Comparison of ENCODE assay signal across 25 cellular contexts in the genomic region with DNA sequence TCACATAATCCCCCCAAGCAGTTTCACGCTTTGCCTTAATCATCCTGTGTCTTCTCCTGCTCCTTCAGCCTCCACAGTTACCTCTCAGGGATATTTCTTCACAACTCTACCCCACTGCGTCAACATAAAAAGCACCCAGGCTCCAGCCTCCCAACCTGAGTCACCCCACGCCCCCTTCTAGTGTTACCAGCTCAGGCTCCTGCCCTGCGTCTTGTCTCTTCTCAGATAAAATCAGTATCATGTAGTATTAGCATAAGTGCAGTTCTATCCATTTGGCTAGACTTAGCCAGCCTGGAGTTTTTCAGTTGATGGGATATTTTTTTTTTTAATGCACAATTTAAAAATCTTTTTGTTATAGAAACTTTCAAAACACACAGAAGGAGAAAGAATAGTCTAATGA.
"Had no signal": no experiment of that assay in that cellular context is flagged by ENCODE, and none has a peak within 500 bp of the region (broad histone marks: within the 10 kb centered on the region; RNA-seq: fewer than 3 reads in every experiment).

No MANE protein-coding gene starts in this region.

- H3K27me3 ChIP-seq: ascending aorta, heart left ventricle, left lung, pancreas, right atrium auricular region, spleen, testis, transverse colon had no signal

- H3K36me3 Mint-ChIP-seq: activated naive CD8-positive, alpha-beta T cell; brain; natural killer cell treated with Interleukin-12 subunit alpha and Interleukin-12 subunit beta and Interleukin-15 and Interleukin-18, amount 100 ng/mL, for 72 hours had no signal

- H3K27me3 Mint-ChIP-seq: activated naive CD8-positive, alpha-beta T cell had no signal

- H3K4me3 ChIP-seq: ascending aorta, heart left ventricle, left lung, lower lobe of right lung, mucosa of descending colon, pancreas, right atrium auricular region, spleen, testis, transverse colon had no signal

- H3K4me3 Mint-ChIP-seq: activated naive CD8-positive, alpha-beta T cell; activated T-cell treated with anti-CD3 and anti-CD28 coated beads, Interleukin-2, amount 50 U/mL, for 72 hours; effector memory CD8-positive, alpha-beta T cell; natural killer cell treated with Interleukin-12 subunit alpha and Interleukin-12 subunit beta and Interleukin-15 and Interleukin-18, amount 100 ng/mL, for 72 hours had no signal

- H3K9me3 ChIP-seq: ascending aorta, heart left ventricle, left lung, lower lobe of right lung, mucosa of descending colon, pancreas, right atrium auricular region, spleen, testis, transverse colon had no signal

- H3K27ac ChIP-seq: ascending aorta, heart left ventricle, left lung, lower lobe of right lung, pancreas, right atrium auricular region, spleen, testis, transverse colon had no signal

- H3K4me1 ChIP-seq: ascending aorta, left lung, lower lobe of right lung, right atrium auricular region, spleen, testis had no signal

- ATAC-seq: activated T-cell treated with anti-CD3 and anti-CD28 coated beads, Interleukin-2, amount 50 U/mL, for 72 hours; effector memory CD8-positive, alpha-beta T cell; heart left ventricle; left lung; lower lobe of right lung; mucosa of descending colon; natural killer cell treated with Interleukin-12 subunit alpha and Interleukin-12 subunit beta and Interleukin-15 and Interleukin-18, amount 100 ng/mL, for 72 hours; pancreas had no signal

- DNase-seq: activated CD4-positive, alpha-beta T cell treated with anti-CD3 and anti-CD28 coated beads for 4 hours; activated CD4-positive, alpha-beta T cell treated with anti-CD3 and anti-CD28 coated beads, Interleukin-2, amount 50 U/mL, for 4 hours; activated effector memory CD4-positive, alpha-beta T cell treated with Interleukin-2 at 50 U/mL for 16 hours; activated naive CD4-positive, alpha-beta T cell treated with Interleukin-2 at 50 U/mL for 16 hours; activated T-cell treated with anti-CD3 and anti-CD28 coated beads for 4 hours; activated T-cell treated with anti-CD3 and anti-CD28 coated beads, Interleukin-2, amount 50 U/mL, for 72 hours; cortex of kidney; effector memory CD8-positive, alpha-beta T cell; heart left ventricle; hypothalamus; kidney glomerular epithelial cell; left lung; lower lobe of right lung; mucosa of descending colon; pancreas; spleen; stimulated activated naive CD4-positive, alpha-beta T cell treated with Interleukin-2 at 50 U/mL for 16 hours; T-helper 2 cell; testis; transverse colon had no signal

- H3K9me3 Mint-ChIP-seq: activated T-cell treated with anti-CD3 and anti-CD28 coated beads, Interleukin-2, amount 50 U/mL, for 72 hours; brain; effector memory CD8-positive, alpha-beta T cell; natural killer cell treated with Interleukin-12 subunit alpha and Interleukin-12 subunit beta and Interleukin-15 and Interleukin-18, amount 100 ng/mL, for 72 hours had no signal

- H3K36me3 ChIP-seq: ascending aorta, heart left ventricle, left lung, lower lobe of right lung, pancreas, right atrium auricular region, spleen, transverse colon had no signal

- H3K27ac Mint-ChIP-seq: activated naive CD8-positive, alpha-beta T cell; activated T-cell treated with anti-CD3 and anti-CD28 coated beads, Interleukin-2, amount 50 U/mL, for 72 hours; brain; effector memory CD8-positive, alpha-beta T cell had no signal
